Comparison of ENCODE assay signal across 23 cellular contexts in the genomic region with DNA sequence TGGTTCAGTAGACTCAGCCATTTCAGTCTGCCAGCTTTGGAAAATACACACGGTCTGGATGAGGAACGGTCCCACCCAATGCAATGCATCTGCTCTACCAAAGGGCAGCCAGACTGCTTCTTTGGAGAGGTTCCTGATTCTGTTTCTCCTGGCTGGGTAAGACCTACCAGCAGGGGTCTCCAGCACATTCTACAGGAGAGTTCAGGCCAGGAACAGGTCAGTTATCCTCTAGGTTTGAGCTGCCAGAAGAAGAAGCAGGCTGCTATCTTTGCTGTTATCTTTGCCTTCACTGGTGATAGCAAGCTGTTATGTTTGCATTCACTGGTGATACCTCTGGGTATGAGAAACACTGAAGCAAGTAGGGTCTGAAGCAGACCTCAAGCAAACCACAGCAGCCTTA. TPM values are rescaled to one million over a fixed set of nuclear protein-coding genes. Genes with fewer than 3 reads are reported as not detected.
A peak's percentile ranks its signal among the peaks of the same experiment; 100 is the strongest.
DNase-seq lines count a peak whose midpoint lies in the region; ATAC-seq and TF ChIP-seq lines count a peak whose summit lies in the region.
"Had no signal": no experiment of that assay in that cellular context is flagged by ENCODE, and none has a peak within 500 bp of the region (broad histone marks: within the 10 kb centered on the region; RNA-seq: fewer than 3 reads in every experiment).

No MANE protein-coding gene starts in this region.

- no peaks in the 10 kb centered on the region for H3K36me3 Mint-ChIP-seq in Caco-2 (ENCODE audit: insufficient read depth, unreplicated experiment)

- no peak for ATAC-seq in right cardiac atrium
- ATAC-seq: left cardiac atrium had no signal

- CTCF ChIA-PET in Caco-2 (lab: Charles Lee), result interaction anchor here (0.9 kb wide), 1 partner anchor 20 kb away, joined by 4 read pairs; no protein-coding TSS in a partner anchor

- TF ChIP-seq CTCF in Caco-2 (IDR thresholded peaks at IDR 0.05; ENCODE audit: insufficient read depth in 1 of 2, low read depth in 1 of 2, low read length in 1 of 2, severe bottlenecking in 1 of 2, unreplicated experiment in 1 of 2) (peak; percentile 35 to 58), GM12873 (IDR thresholded peaks at IDR 0.05; ENCODE audit: insufficient read depth, low read depth, low read length, missing control alignments) (peak; percentile 44), OCI-LY3 (IDR thresholded peaks at IDR 0.05; ENCODE audit: low read depth, low read length) (0 out of 2 replicates have a peak, but pooled peaks have one; percentile 8), hepatocyte (IDR thresholded peaks at IDR 0.05; ENCODE audit: poor library complexity) (peak; percentile 7)

- H3K9me3 ChIP-seq in Caco-2 (peaks cover 7% of the 10 kb centered on the region), OCI-LY3 (ENCODE audit: insufficient read depth, low read length) (no peaks in the 10 kb centered on the region), hepatocyte (ENCODE audit: low read depth) (no peaks in the 10 kb centered on the region), right cardiac atrium (ENCODE audit: control insufficient read depth, low read length) (no peaks in the 10 kb centered on the region)
- H3K9me3 ChIP-seq: sigmoid colon, suprapubic skin had no signal

- no peaks in the 10 kb centered on the region for H3K36me3 ChIP-seq in Caco-2 (ENCODE audit: control insufficient read depth, insufficient read depth, low read length)
- H3K36me3 ChIP-seq in OCI-LY3 (replicated peaks; ENCODE audit: low read depth, low read length), result no peaks in the 10 kb centered on the region
- H3K36me3 ChIP-seq in hepatocyte (replicated peaks; ENCODE audit: insufficient read depth, low read depth), result no peaks in the 10 kb centered on the region
- H3K36me3 ChIP-seq: ascending aorta, sigmoid colon, suprapubic skin had no signal

- BruUV-seq in Caco-2 (replicated peaks; lab: Mats Ljungman, UMichigan), result no TSS peak

- H3K4me1 ChIP-seq in Caco-2 (no peaks in the 10 kb centered on the region), OCI-LY3 (ENCODE audit: low read length) (no peaks in the 10 kb centered on the region), hepatocyte (ENCODE audit: insufficient read depth) (no peaks in the 10 kb centered on the region), right cardiac atrium (ENCODE audit: control insufficient read depth, insufficient read depth, low read length) (no peaks in the 10 kb centered on the region)
- H3K4me1 ChIP-seq: ascending aorta, sigmoid colon, suprapubic skin had no signal

- no peaks in the 10 kb centered on the region for H3K9me2 ChIP-seq in hepatocyte (replicated peaks; ENCODE audit: insufficient read depth)

- no peak overlapping the region for H3K9ac ChIP-seq in OCI-LY3 (ENCODE audit: low read length)
- H3K9ac ChIP-seq: KMS-11 had no signal

- H3K79me2 ChIP-seq in OCI-LY3 (ENCODE audit: low read length), result no peaks in the 10 kb centered on the region
- no peaks in the 10 kb centered on the region for H3K79me2 ChIP-seq in hepatocyte

- POLR2A ChIA-PET in Caco-2 (lab: Charles Lee), result interaction anchor here (0.6 kb wide), 1 partner anchor 46 kb away, joined by 5 read pairs; no protein-coding TSS in a partner anchor

- intact Hi-C loops in Caco-2 (cut with micrococcal nuclease; ENCODE audit: unreplicated experiment), result loop anchor here (1.0 kb wide), 1 partner anchor 159 kb away; no protein-coding TSS in a partner anchor
- intact Hi-C loops in right cardiac atrium (cut with DNase I), result no loop called here

- no peak overlapping the region for H3K27ac ChIP-seq in OCI-LY3 (ENCODE audit: low read length)
- no peak overlapping the region for H3K27ac ChIP-seq in hepatocyte
- H3K27ac ChIP-seq in right cardiac atrium (ENCODE audit: low read length), result no peak overlapping the region
- H3K27ac ChIP-seq: ascending aorta, HL-60, KMS-11, sigmoid colon, suprapubic skin had no signal

- peaks cover 9% of the 10 kb centered on the region for H3K9me3 Mint-ChIP-seq in Caco-2 (ENCODE audit: unreplicated experiment)

- H3K4me3 ChIP-seq in Caco-2 (ENCODE audit: low read depth, low read length) (no peak overlapping the region), OCI-LY3 (ENCODE audit: low read length) (no peak overlapping the region), hepatocyte (no peak overlapping the region), right cardiac atrium (ENCODE audit: low read length) (no peak overlapping the region)
- H3K4me3 ChIP-seq: ascending aorta, sigmoid colon, suprapubic skin had no signal

- H3K27me3 Mint-ChIP-seq in Caco-2 (ENCODE audit: insufficient read depth, unreplicated experiment), result no peaks in the 10 kb centered on the region

- no peak overlapping the region for H3K27ac Mint-ChIP-seq in Caco-2 (ENCODE audit: unreplicated experiment)

- H3K27me3 ChIP-seq in Caco-2 (replicated peaks; ENCODE audit: control insufficient read depth, insufficient read depth, low read length) (no peaks in the 10 kb centered on the region), OCI-LY3 (ENCODE audit: low read depth, low read length) (no peaks in the 10 kb centered on the region), hepatocyte (no peaks in the 10 kb centered on the region), right cardiac atrium (ENCODE audit: control insufficient read depth, insufficient read depth) (no peaks in the 10 kb centered on the region)
- H3K27me3 ChIP-seq: ascending aorta, suprapubic skin had no signal

- WGBS in hepatocyte (ENCODE audit: low lambda C conversion rate, missing lambda C conversion rate), result 83% methylated on average over 2 of the region's 2 CpGs
- WGBS in right cardiac atrium, result 74% methylated on average over 2 of the region's 2 CpGs

- H3K4me1 Mint-ChIP-seq in Caco-2 (ENCODE audit: low read depth, unreplicated experiment), result no peaks in the 10 kb centered on the region

- no peak overlapping the region for H3K4me2 ChIP-seq in OCI-LY3 (ENCODE audit: low read length)
- H3K4me2 ChIP-seq in hepatocyte, result no peak overlapping the region
- H3K4me2 ChIP-seq: KMS-11 had no signal

- no peak overlapping the region for H3K4me3 Mint-ChIP-seq in Caco-2 (ENCODE audit: unreplicated experiment)

- no peak overlapping the region for H2AFZ ChIP-seq in OCI-LY3 (ENCODE audit: low read depth, low read length)
- no peak overlapping the region for H2AFZ ChIP-seq in hepatocyte

- DNase-seq in Caco-2 (peak; percentile 54 to 60), hepatocyte (ENCODE audit: low spot score) (peak; percentile 12), NCI-H226 (no peak), NCI-H1417 (lab: John Stamatoyannopoulos, UW) (no peak), NCI-H2107 treated with DMSO at 0.1 percent for 48 hours (lab: John Stamatoyannopoulos, UW; ENCODE audit: unreplicated experiment) (no peak), right cardiac atrium (no peak)
- DNase-seq: activated CD4-positive, CD25-positive, alpha-beta regulatory T cell; activated CD8-positive, alpha-beta memory T cell treated with anti-CD3 and anti-CD28 coated beads, Interleukin-2, amount 50 U/mL, for 48 hours; activated naive CD4-positive, alpha-beta T cell; COR-L47; foreskin fibroblast; left cardiac atrium; NCI-H1694; RPMI8226; sigmoid colon; stimulated activated CD4-positive, alpha-beta T cell treated with anti-CD3 and anti-CD28 coated beads, Interleukin-2, amount 100 ng/mL, for 48 hours; stimulated activated CD8-positive, alpha-beta memory T cell treated with anti-CD3 and anti-CD28 coated beads, Interleukin-4, amount 100 ng/mL, for 48 hours had no signal

- H4K20me1 ChIP-seq in OCI-LY3 (ENCODE audit: insufficient read depth, low read length) (no peaks in the 10 kb centered on the region), hepatocyte (ENCODE audit: insufficient read depth, poor library complexity, severe bottlenecking) (no peaks in the 10 kb centered on the region)

RNA-seq across cellular contexts. Expression of a gene that starts 45.5 kb away (rescaled TPM):
- total RNA-seq in Caco-2 (2022), result 43.3 and 43.6 TPM in 2 replicates
- total RNA-seq in hepatocyte, result 31.1 and 32.7 TPM in 2 replicates
- 65.2 and 66.6 TPM in 2 replicates for polyA plus RNA-seq in hepatocyte
- total RNA-seq in right cardiac atrium, result 10 to 100 TPM; 13.4 to 15.9 (median 13.9) TPM
- polyA plus RNA-seq in right cardiac atrium, result 17.3 TPM

Comparison
In these comparisons a context has a peak if more than half of its experiments do, and no peak if none do; other contexts are left out.
1. DNase-seq: peak in Caco-2 (2 of 2) and hepatocyte (single experiment); none in NCI-H226 (single experiment), NCI-H1417 (0 of 3), NCI-H2107 treated with DMSO at 0.1 percent for 48 hours (single experiment) and right cardiac atrium (0 of 3).
2. Peak in every context shown above with its lines, with median percentiles within 50 percentile points of each other: CTCF ChIP-seq.